ENCODE assay signal across 11 cellular contexts in genomic region chr2:37588316-37588777, GRCh38.
DNase-seq lines count a peak whose midpoint lies in the region; ATAC-seq and TF ChIP-seq lines count a peak whose summit lies in the region.
"Had no signal": no experiment of that assay in that cellular context is flagged by ENCODE, and none has a peak within 500 bp of the region (broad histone marks: within the 10 kb centered on the region; RNA-seq: fewer than 3 reads in every experiment).

No MANE protein-coding gene starts in this region.

- no peak overlapping the region for H3K4me3 Mint-ChIP-seq in CD8-positive, alpha-beta T cell
- no peak overlapping the region for H3K4me3 Mint-ChIP-seq in activated T-helper 1 cell treated with anti-CD3 and anti-CD28 coated beads, Interleukin-12 subunit alpha, Interleukin-12 subunit beta, Interleukin-2, Interleukin-4 antibody, amounts not matched to agents 30 ng/mL and 10 ng/mL and 1 ng/mL, durations not matched to agents 14 hours and 24 hours and 36 hours

- H4K20me1 ChIP-seq in HCT116 (ENCODE audit: insufficient read depth) = no peaks in the 10 kb centered on the region

- TF ChIP-seq POLR2A in HCT116 (IDR thresholded peaks at IDR 0.05; ENCODE audit: borderline replicate concordance, extremely low read depth, insufficient read depth, insufficient read length) = no peak

- no peak overlapping the region for H3K4me3 ChIP-seq in CD8-positive, alpha-beta T cell (ENCODE audit: low read depth, low read length)
- peak overlapping the region; percentile 8 to 44; a peak in 3 of 4 replicates for H3K4me3 ChIP-seq in HCT116 (replicated peaks in 1 of 2; ENCODE audit: low read depth in 1 of 2, low read length in 2 of 2)
- H3K4me3 ChIP-seq in tibial artery = no peak overlapping the region

- H3K9me2 ChIP-seq in HCT116 (ENCODE audit: insufficient read depth) = no peaks in the 10 kb centered on the region

- no peaks in the 10 kb centered on the region for H3K36me3 Mint-ChIP-seq in CD8-positive, alpha-beta T cell
- no peaks in the 10 kb centered on the region for H3K36me3 Mint-ChIP-seq in activated T-helper 1 cell treated with anti-CD3 and anti-CD28 coated beads, Interleukin-12 subunit alpha, Interleukin-12 subunit beta, Interleukin-2, Interleukin-4 antibody, amounts not matched to agents 30 ng/mL and 10 ng/mL and 1 ng/mL, durations not matched to agents 14 hours and 24 hours and 36 hours (ENCODE audit: low read depth)

- CTCF ChIA-PET in CD8-positive, alpha-beta T cell (lab: Charles Lee) = interaction anchor here (1.6 to 3.8 kb wide), 3 partner anchors 11 to 174 kb away, joined by 3 to 15 read pairs (median 6); no protein-coding TSS in a partner anchor
- CTCF ChIA-PET in HCT116 (lab: Charles Lee) = no interaction called here

- H2AFZ ChIP-seq in HCT116 (ENCODE audit: low read depth, low read length, poor library complexity, severe bottlenecking) = peak overlapping the region; percentile 53

- BruUV-seq in HCT116 (replicated peaks; lab: Mats Ljungman, UMichigan) = no TSS peak

- no peaks in the 10 kb centered on the region for H3K27me3 ChIP-seq in CD8-positive, alpha-beta T cell (ENCODE audit: insufficient read depth, low read length)
- no peaks in the 10 kb centered on the region for H3K27me3 ChIP-seq in HCT116 (ENCODE audit: insufficient read depth, low read length)
- H3K27me3 ChIP-seq in tibial artery = no peaks in the 10 kb centered on the region

- ATAC-seq in CD8-positive, alpha-beta T cell = no peak
- ATAC-seq in HCT116 (peak; percentile 65), GM18870 (IDR thresholded peaks at IDR 0.05; ENCODE audit: unreplicated experiment) (no peak)

- H3K27ac Mint-ChIP-seq in CD8-positive, alpha-beta T cell = peak overlapping the region; percentile 66
- no peak overlapping the region for H3K27ac Mint-ChIP-seq in activated T-helper 1 cell treated with anti-CD3 and anti-CD28 coated beads, Interleukin-12 subunit alpha, Interleukin-12 subunit beta, Interleukin-2, Interleukin-4 antibody, amounts not matched to agents 30 ng/mL and 10 ng/mL and 1 ng/mL, durations not matched to agents 14 hours and 24 hours and 36 hours

- intact Hi-C loops in CD8-positive, alpha-beta T cell (cut with DNase I, micrococcal nuclease) = loop anchor here (2.0 to 10.0 kb wide), 4 partner anchors 20 to 264 kb away; partner anchors contain the start of gene PRKD3 (in 1 of the 2)
- intact Hi-C loops in HCT116 (cut with micrococcal nuclease) = loop anchor here (1.0 kb wide), 1 partner anchor 27 kb away; no protein-coding TSS in a partner anchor
- intact Hi-C loops in activated T-helper 1 cell treated with anti-CD3 and anti-CD28 coated beads, Interleukin-12 subunit alpha, Interleukin-12 subunit beta, Interleukin-2, Interleukin-4 antibody, amounts not matched to agents 30 ng/mL and 10 ng/mL and 1 ng/mL, durations not matched to agents 14 hours and 24 hours and 36 hours (cut with micrococcal nuclease) = loop anchor here (2.0 to 10.0 kb wide), 3 partner anchors 28 to 356 kb away; partner anchors contain the start of genes CEBPZ, NDUFAF7 and PRKD3
- intact Hi-C loops in tibial artery (cut with DNase I; ENCODE audit: low total_unique reads) = no loop called here

- H3K4me1 ChIP-seq in CD8-positive, alpha-beta T cell (ENCODE audit: insufficient read depth, low read length) = peaks cover 46% of the 10 kb centered on the region
- H3K4me1 ChIP-seq in HCT116 (ENCODE audit: control insufficient read depth in 1 of 2, insufficient read depth in 2 of 2, low read length in 2 of 2) (peaks cover 65 to 85% of the 10 kb centered on the region in 2 experiments), tibial artery (peaks cover 0 to 45% (median 31%) of the 10 kb centered on the region in 4 donors)

- no peak overlapping the region for H3K27ac ChIP-seq in CD8-positive, alpha-beta T cell (ENCODE audit: low read depth, low read length)
- H3K27ac ChIP-seq in HCT116 (ENCODE audit: low read depth, low read length) = peak overlapping the region; percentile 84
- peak overlapping the region; percentile 20; the same call in 1 of the 2 replicates for H3K27ac ChIP-seq in VCaP
- no peak overlapping the region for H3K27ac ChIP-seq in tibial artery

- no peaks in the 10 kb centered on the region for H3K9me3 Mint-ChIP-seq in CD8-positive, alpha-beta T cell
- no peaks in the 10 kb centered on the region for H3K9me3 Mint-ChIP-seq in activated T-helper 1 cell treated with anti-CD3 and anti-CD28 coated beads, Interleukin-12 subunit alpha, Interleukin-12 subunit beta, Interleukin-2, Interleukin-4 antibody, amounts not matched to agents 30 ng/mL and 10 ng/mL and 1 ng/mL, durations not matched to agents 14 hours and 24 hours and 36 hours

- no peaks in the 10 kb centered on the region for H3K79me2 ChIP-seq in HCT116 (ENCODE audit: insufficient read depth, low read length)

- no peaks in the 10 kb centered on the region for H3K36me3 ChIP-seq in CD8-positive, alpha-beta T cell (ENCODE audit: insufficient read depth, low read length)
- no peaks in the 10 kb centered on the region for H3K36me3 ChIP-seq in HCT116 (ENCODE audit: control insufficient read depth in 1 of 2, insufficient read depth in 2 of 2, low read length in 2 of 2)
- H3K36me3 ChIP-seq in tibial artery = no peaks in the 10 kb centered on the region

- TF ChIP-seq RAD21 in HCT116 (IDR thresholded peaks at IDR 0.05; ENCODE audit: low read depth) = peak; percentile 11; the same call in 1 of the 2 replicates

- H3K27me3 Mint-ChIP-seq in CD8-positive, alpha-beta T cell (ENCODE audit: low read depth) = no peaks in the 10 kb centered on the region
- H3K27me3 Mint-ChIP-seq in activated T-helper 1 cell treated with anti-CD3 and anti-CD28 coated beads, Interleukin-12 subunit alpha, Interleukin-12 subunit beta, Interleukin-2, Interleukin-4 antibody, amounts not matched to agents 30 ng/mL and 10 ng/mL and 1 ng/mL, durations not matched to agents 14 hours and 24 hours and 36 hours (ENCODE audit: insufficient read depth) = peaks cover 2% of the 10 kb centered on the region

- no peaks in the 10 kb centered on the region for H3K9me3 ChIP-seq in CD8-positive, alpha-beta T cell (ENCODE audit: low read length)
- 0 out of 4 replicates have a peak, but pooled peaks cover 0 to under 1% of the 10 kb centered on the region in 2 experiments for H3K9me3 ChIP-seq in HCT116 (ENCODE audit: control insufficient read depth in 1 of 2, insufficient read depth in 1 of 2, low read depth in 1 of 2, low read length in 2 of 2)
- no peaks in the 10 kb centered on the region for H3K9me3 ChIP-seq in tibial artery

- H3K4me1 Mint-ChIP-seq in CD8-positive, alpha-beta T cell (ENCODE audit: low read depth) = peaks cover 77% of the 10 kb centered on the region
- peaks cover 57% of the 10 kb centered on the region for H3K4me1 Mint-ChIP-seq in activated T-helper 1 cell treated with anti-CD3 and anti-CD28 coated beads, Interleukin-12 subunit alpha, Interleukin-12 subunit beta, Interleukin-2, Interleukin-4 antibody, amounts not matched to agents 30 ng/mL and 10 ng/mL and 1 ng/mL, durations not matched to agents 14 hours and 24 hours and 36 hours (ENCODE audit: low read depth)

- RAD21 ChIA-PET in HCT116 (lab: Charles Lee; ENCODE audit: low non-redundant PET in 1 of 2, low total read pairs in 2 of 2, uncharacterized antibody in 2 of 2, unreplicated experiment in 2 of 2) = interaction anchor here in 1 of 2 experiments (0.5 to 0.7 kb wide), 3 partner anchors 64 to 206 kb away, joined by 3 to 7 read pairs (median 4); no protein-coding TSS in a partner anchor

- peak overlapping the region; percentile 79 for H3K4me2 ChIP-seq in HCT116 (ENCODE audit: low read length)

- POLR2A ChIA-PET in CD8-positive, alpha-beta T cell (lab: Charles Lee) = interaction anchor here (4.0 kb wide), 1 partner anchor 11 kb away, joined by 28 read pairs; no protein-coding TSS in a partner anchor
- POLR2A ChIA-PET in HCT116 (lab: Charles Lee) = interaction anchor here (0.5 to 4.1 kb wide), 8 partner anchors 24 to 192 kb away, joined by 3 to 19 read pairs (median 3); no protein-coding TSS in a partner anchor

- H3K9ac ChIP-seq in HCT116 (ENCODE audit: low read length) = peak overlapping the region; percentile 53

- no peak for DNase-seq in CD8-positive, alpha-beta T cell
- DNase-seq in HCT116 (ENCODE audit: low read depth, low spot score) (peak; percentile 79), left kidney (ENCODE audit: low read depth, low spot score) (peak; percentile 19), glomerular visceral epithelial cell (ENCODE audit: extremely low spot score) (no peak), tibial artery (no peak)
- DNase-seq in activated T-helper 1 cell treated with anti-CD3 and anti-CD28 coated beads, Interleukin-12 subunit alpha, Interleukin-12 subunit beta, Interleukin-2, Interleukin-4 antibody, amounts not matched to agents 30 ng/mL and 10 ng/mL and 1 ng/mL, durations not matched to agents 14 hours and 24 hours and 36 hours (ENCODE audit: low spot score) = no peak
- DNase-seq: DMS 273 treated with DMSO at 0.1 percent for 48 hours, glutamatergic neuron, NCI-H1436 had no signal

- no peak for TF ChIP-seq CTCF in CD8-positive, alpha-beta T cell (IDR thresholded peaks at IDR 0.05)
- no peak for TF ChIP-seq CTCF in HCT116 (IDR thresholded peaks at IDR 0.05 in 2 of 3, conservative IDR thresholded peaks at IDR 0.05 in 1 of 3; ENCODE audit: borderline replicate concordance in 1 of 3, insufficient read depth in 1 of 3, low read depth in 2 of 3, low read length in 2 of 3)
- TF ChIP-seq CTCF in VCaP (conservative IDR thresholded peaks at IDR 0.05) = no peak
- TF ChIP-seq CTCF in tibial artery (IDR thresholded peaks at IDR 0.05) = no peak

TF ChIP-seq in HCT116, 20 proteins besides CTCF, POLR2A, EP300 and RAD21 (continues in another document):
- no peak for TF ChIP-seq ATF3 (IDR thresholded peaks at IDR 0.05)

Comparison
In these comparisons a context has a peak if more than half of its experiments do, and no peak if none do; other contexts are left out.
1. DNase-seq: peak in HCT116 (single experiment) and left kidney (single experiment); none in CD8-positive, alpha-beta T cell (0 of 7), activated T-helper 1 cell treated with anti-CD3 and anti-CD28 coated beads, Interleukin-12 subunit alpha, Interleukin-12 subunit beta, Interleukin-2, Interleukin-4 antibody, amounts not matched to agents 30 ng/mL and 10 ng/mL and 1 ng/mL, durations not matched to agents 14 hours and 24 hours and 36 hours (single experiment), glomerular visceral epithelial cell (single experiment) and tibial artery (0 of 2).
2. H3K27ac ChIP-seq: peak in HCT116 (single experiment) and VCaP (single experiment); none in CD8-positive, alpha-beta T cell (single experiment) and tibial artery (0 of 2).
3. H3K4me3 ChIP-seq: peak in HCT116 (2 of 2); none in CD8-positive, alpha-beta T cell (single experiment) and tibial artery (0 of 2).